Comparison of ENCODE assay signal across 7 cellular contexts in the genomic region with DNA sequence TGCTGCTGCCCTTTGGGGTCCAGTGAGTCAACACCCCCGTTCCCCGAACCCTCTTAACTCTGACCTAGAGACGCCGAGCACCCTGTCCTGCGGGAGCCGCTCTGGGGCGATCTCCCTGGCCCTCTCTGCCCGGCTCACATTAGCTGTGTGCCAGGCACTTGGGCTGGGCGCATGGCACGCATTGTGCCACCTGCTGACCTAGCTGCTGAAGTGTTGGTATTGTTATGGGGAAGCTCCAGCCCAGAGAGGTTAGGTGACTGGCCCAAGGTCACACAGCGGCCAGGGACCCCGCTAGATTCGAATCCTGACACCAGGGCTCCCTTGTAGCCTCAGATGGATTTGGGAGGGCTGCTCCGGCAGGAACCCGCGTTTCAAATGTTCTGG. TPM values are rescaled to one million over a fixed set of nuclear protein-coding genes. Genes with fewer than 3 reads are reported as not detected.
DNase-seq lines count a peak whose midpoint lies in the region; ATAC-seq and FAIRE-seq lines count a peak whose summit lies in the region.
"Had no signal": no experiment of that assay in that cellular context is flagged by ENCODE, and none has a peak within 500 bp of the region (broad histone marks: within the 10 kb centered on the region; RNA-seq: fewer than 3 reads in every experiment).

No MANE protein-coding gene starts in this region.

- H3K4me3 ChIP-seq in esophagus (ENCODE audit: low read depth in 1 of 2, low read length in 2 of 2), result peak overlapping the region; percentile 79 to 88
- H3K4me3 ChIP-seq in small intestine (ENCODE audit: low read depth in 1 of 2, low read length in 2 of 2), result peak overlapping the region; percentile 48 to 88

- ATAC-seq in HG02981 (IDR thresholded peaks at IDR 0.05; ENCODE audit: unreplicated experiment), result no peak

- no peaks in the 10 kb centered on the region for H3K27me3 ChIP-seq in esophagus (ENCODE audit: control insufficient read depth in 1 of 2, insufficient read depth in 2 of 2, low read length in 2 of 2)
- no peaks in the 10 kb centered on the region for H3K27me3 ChIP-seq in small intestine (ENCODE audit: control insufficient read depth in 2 of 2, insufficient read depth in 2 of 2, low read length in 2 of 2)

- H3K4me1 ChIP-seq in esophagus (ENCODE audit: control insufficient read depth in 2 of 2, insufficient read depth in 2 of 2, low read length in 1 of 2), result peaks cover 0 to 12% of the 10 kb centered on the region in 2 donors
- H3K4me1 ChIP-seq in small intestine (ENCODE audit: control insufficient read depth in 2 of 2, insufficient read depth in 1 of 2, low read depth in 1 of 2, low read length in 1 of 2), result peaks cover 0 to 8% of the 10 kb centered on the region in 2 donors

- no peak for FAIRE-seq in small intestine (lab: Jason Lieb, UNC)
- FAIRE-seq: A204.1 had no signal

- H3K9me3 ChIP-seq in esophagus (ENCODE audit: control insufficient read depth in 2 of 2, insufficient read depth in 1 of 2, low read depth in 1 of 2, low read length in 1 of 2) (no peaks in the 10 kb centered on the region), small intestine (ENCODE audit: control insufficient read depth, low read depth) (no peaks in the 10 kb centered on the region)

- DNase-seq in DMS 273 (lab: John Stamatoyannopoulos, UW; ENCODE audit: unreplicated experiment) (peak; percentile 38), DMS 273 treated with DMSO at 0.1 percent for 48 hours (lab: John Stamatoyannopoulos, UW) (no peak), small intestine (peak; percentile 43), NCI-H128 (lab: John Stamatoyannopoulos, UW; ENCODE audit: unreplicated experiment) (no peak)

- WGBS in esophagus, 2 donors, result 34 to 39% methylated on average over 16 of the region's 16 CpGs
- WGBS in small intestine, 3 donors, result 43 to 52% (median 47%) methylated on average over 16 of the region's 16 CpGs

- H3K27ac ChIP-seq in esophagus (ENCODE audit: low read depth in 2 of 2, low read length in 1 of 2), result peak overlapping the region; percentile 94 to 95
- H3K27ac ChIP-seq in small intestine (ENCODE audit: low read depth in 1 of 2, low read length in 1 of 2), result peak overlapping the region; percentile 91 to 98

- no peaks in the 10 kb centered on the region for H3K36me3 ChIP-seq in esophagus (ENCODE audit: control insufficient read depth in 2 of 2, insufficient read depth in 2 of 2, low read length in 1 of 2)
- no peaks in the 10 kb centered on the region for H3K36me3 ChIP-seq in small intestine (ENCODE audit: control insufficient read depth in 2 of 2, insufficient read depth in 2 of 2, low read length in 2 of 2)

RNA-seq across cellular contexts. Expression of gene HSD17B1, which starts 1.1 kb away (rescaled TPM):
- polyA plus RNA-seq in esophagus (1 to 10 TPM; 4.0 to 9.0 TPM), small intestine (1 to 10 TPM; 2.0 to 2.7 (median 2.4) TPM)

RNA-seq across cellular contexts. Expression of gene COASY, which starts 8.1 kb away (rescaled TPM):
- polyA plus RNA-seq in esophagus (10 to 100 TPM; 58.2 to 62.1 TPM), small intestine (100 to 1,000 TPM in 2 of 3 donors, 10 to 100 TPM in 1; 93.7 to 153 (median 109) TPM)

RNA-seq across cellular contexts. Expression of gene MLX, which starts 13.0 kb away (rescaled TPM):
- polyA plus RNA-seq in esophagus (10 to 100 TPM; 36.8 to 38.3 TPM), small intestine (100 to 1,000 TPM in 2 of 3 donors, 10 to 100 TPM in 1; 58.1 to 144 (median 121) TPM)

RNA-seq across cellular contexts. Expression of gene NAGLU, which starts 17.8 kb away (rescaled TPM):
- polyA plus RNA-seq in esophagus (10 to 100 TPM; 17.6 to 18.8 TPM), small intestine (10 to 100 TPM; 25.3 to 36.2 (median 29.1) TPM)

RNA-seq across cellular contexts. Expression of gene PSMC3IP, which starts 23.7 kb away (rescaled TPM):
- polyA plus RNA-seq in esophagus (1 to 10 TPM; 6.4 to 7.2 TPM), small intestine (1 to 10 TPM in 2 of 3 donors, under 1 TPM in 1; 0.89 to 5.1 (median 1.9) TPM)

Comparison
In these comparisons a context has a peak if more than half of its experiments do, and no peak if none do; other contexts are left out.
1. DNase-seq: peak in DMS 273 (single experiment) and small intestine (single experiment); none in DMS 273 treated with DMSO at 0.1 percent for 48 hours (single experiment) and NCI-H128 (single experiment).